11 cellular contexts compared by ENCODE assay signal in genomic region chr2:7010376-7010775, GRCh38.
A peak's percentile ranks its signal among the peaks of the same experiment; 100 is the strongest.
DNase-seq lines count a peak whose midpoint lies in the region; ATAC-seq and TF ChIP-seq lines count a peak whose summit lies in the region.
"Had no signal": no experiment of that assay in that cellular context is flagged by ENCODE, and none has a peak within 500 bp of the region (broad histone marks: within the 10 kb centered on the region; RNA-seq: fewer than 3 reads in every experiment).

No MANE protein-coding gene starts in this region.

- CTCF ChIA-PET in AG04449 (lab: Yijun Ruan, JAX) = no interaction called here

- TF ChIP-seq CTCF in AG04449 (IDR thresholded peaks at IDR 0.05; ENCODE audit: insufficient read depth, low read length, missing control alignments) (no peak), prostate gland (IDR thresholded peaks at IDR 0.05) (no peak)

- H3K4me3 ChIP-seq in AG04449 (ENCODE audit: low read depth, low read length) (no peak overlapping the region), SJSA1 (no peak overlapping the region), prostate gland (no peak overlapping the region)
- H3K4me3 ChIP-seq: K562, SK-N-MC had no signal

- WGBS in prostate gland = 38% methylated on average over 8 of the region's 8 CpGs

- ATAC-seq in GM21381 (IDR thresholded peaks at IDR 0.05; ENCODE audit: unreplicated experiment) (no peak), GM18873 (IDR thresholded peaks at IDR 0.05; ENCODE audit: low FRiP score, unreplicated experiment) (no peak)
- ATAC-seq: K562 had no signal

- intact Hi-C loops in prostate gland (cut with DNase I) = loop anchor here (10.0 kb wide), 1 partner anchor 86 kb away; no protein-coding TSS in a partner anchor

- TF ChIP-seq POLR2A in prostate gland (IDR thresholded peaks at IDR 0.05) = no peak

- no peaks in the 10 kb centered on the region for H3K36me3 ChIP-seq in SJSA1
- no peaks in the 10 kb centered on the region for H3K36me3 ChIP-seq in prostate gland

- peak overlapping the region; percentile 60 for H3K27ac ChIP-seq in SJSA1
- peak overlapping the region; percentile 34 to 55 for H3K27ac ChIP-seq in prostate gland
- H3K27ac ChIP-seq: SK-N-MC had no signal

- H3K27me3 ChIP-seq in SJSA1 (replicated peaks) = no peaks in the 10 kb centered on the region
- H3K27me3 ChIP-seq in prostate gland (replicated peaks; ENCODE audit: insufficient read depth) = no peaks in the 10 kb centered on the region

- DNase-seq in AG04449 (ENCODE audit: low read depth, low spot score) = peak; percentile 56
- peak in 1 of 2 experiments; percentile 61 for DNase-seq in SJSA1 (ENCODE audit: low read depth in 1 of 2, low spot score in 2 of 2)
- DNase-seq in fibroblast of gingiva (ENCODE audit: low read depth) = peak; percentile 96
- no peak for DNase-seq in prostate gland (ENCODE audit: low spot score)
- no peak for DNase-seq in OCI-M2 (lab: John Stamatoyannopoulos, UW; ENCODE audit: unreplicated experiment)
- DNase-seq in occipital lobe (lab: John Stamatoyannopoulos, UW) = no peak
- DNase-seq: activated CD8-positive, alpha-beta memory T cell treated with anti-CD3 and anti-CD28 coated beads for 24 hours had no signal

- H3K4me1 ChIP-seq in SJSA1 (replicated peaks) = peaks cover 54% of the 10 kb centered on the region
- peaks cover 22% of the 10 kb centered on the region for H3K4me1 ChIP-seq in prostate gland (replicated peaks)

- POLR2A ChIA-PET in AG04449 (lab: Yijun Ruan, JAX) = no interaction called here

- H3K9me3 ChIP-seq in SJSA1 (replicated peaks) (no peaks in the 10 kb centered on the region), prostate gland (no peaks in the 10 kb centered on the region)

Comparison
In these comparisons a context has a peak if more than half of its experiments do, and no peak if none do; other contexts are left out.
1. DNase-seq: peak in AG04449 (single experiment) and fibroblast of gingiva (single experiment); none in prostate gland (single experiment), OCI-M2 (single experiment) and occipital lobe (single experiment).